ENCODE assay signal across 1 cellular context in genomic region chr3:18861137-18861536, GRCh38.
TF ChIP-seq lines count a peak whose summit lies in the region.

No MANE protein-coding gene starts in this region.

TF ChIP-seq in HepG2, 621 proteins besides CTCF, POLR2A, EP300 and RAD21 (continued from another document):
- no peak for TF ChIP-seq ZBTB25 (CRISPR knock-in tag; IDR thresholded peaks at IDR 0.05)
- peak; percentile 97 for TF ChIP-seq HNRNPK (IDR thresholded peaks at IDR 0.05; ENCODE audit: low read depth, low read length, poor library complexity, severe bottlenecking)
- no peak for TF ChIP-seq ZNF224 (CRISPR knock-in tag; IDR thresholded peaks at IDR 0.05)
- TF ChIP-seq SSRP1 (CRISPR knock-in tag; IDR thresholded peaks at IDR 0.05) = no peak
- no peak for TF ChIP-seq SRSF4 (IDR thresholded peaks at IDR 0.05; ENCODE audit: low read depth, low read length, poor library complexity, severe bottlenecking)
- no peak for TF ChIP-seq POLR2AphosphoS5 (IDR thresholded peaks at IDR 0.05; ENCODE audit: low read depth, low read length)
- no peak for TF ChIP-seq ZNF138 (CRISPR knock-in tag; IDR thresholded peaks at IDR 0.05; ENCODE audit: low read depth)
- no peak for TF ChIP-seq ZNF577 (CRISPR knock-in tag; IDR thresholded peaks at IDR 0.05; ENCODE audit: borderline replicate concordance, low read depth)
